Comparison of ENCODE assay signal across 9 cellular contexts in the genomic region with DNA sequence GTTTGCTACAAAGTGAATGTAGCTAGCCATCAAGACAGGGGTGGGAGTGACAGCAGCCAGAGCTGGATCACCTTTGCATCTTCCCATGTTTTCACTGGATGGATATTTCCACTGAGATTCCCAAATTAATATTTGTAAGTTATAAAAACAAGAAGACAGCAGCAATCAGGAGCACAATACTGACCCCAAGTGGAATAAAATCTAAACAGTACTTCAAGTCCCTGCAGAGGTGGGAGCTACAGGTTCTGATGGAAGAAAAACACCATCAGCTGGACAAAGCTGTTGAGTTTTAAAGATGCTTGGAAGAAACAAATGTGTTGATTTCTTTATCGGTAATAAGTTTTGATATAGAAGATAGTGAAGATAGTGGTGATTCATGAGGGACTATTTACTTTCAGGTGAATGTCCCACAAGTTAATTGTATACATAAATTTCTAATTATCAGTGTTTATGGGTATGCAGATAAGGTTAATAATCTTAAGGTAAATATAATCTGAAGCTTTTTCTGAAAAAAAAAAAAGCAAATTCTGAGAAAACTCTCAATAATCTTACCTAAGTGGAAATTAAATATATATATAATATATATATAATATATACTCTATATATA.
A peak's percentile ranks its signal among the peaks of the same experiment; 100 is the strongest.
DNase-seq lines count a peak whose midpoint lies in the region; ATAC-seq, FAIRE-seq and TF ChIP-seq lines count a peak whose summit lies in the region.
"Had no signal": no experiment of that assay in that cellular context is flagged by ENCODE, and none has a peak within 500 bp of the region (broad histone marks: within the 10 kb centered on the region; RNA-seq: fewer than 3 reads in every experiment).

No MANE protein-coding gene starts in this region.

- H3K27ac ChIP-seq in right cardiac atrium (ENCODE audit: low read length) (no peak overlapping the region), testis (no peak overlapping the region)

- ATAC-seq in Right ventricle myocardium inferior (peak; percentile 32), left cardiac atrium (no peak), SK-N-SH treated with all-trans-retinoic acid at 6 μM for 48 hours (peak; percentile 59), right cardiac atrium (peak; percentile 26 to 53), HG02973 (IDR thresholded peaks at IDR 0.05; ENCODE audit: unreplicated experiment) (no peak)

- H3K4me1 ChIP-seq in right cardiac atrium (ENCODE audit: control insufficient read depth, insufficient read depth, low read length): no peaks in the 10 kb centered on the region
- H3K4me1 ChIP-seq in testis: no peaks in the 10 kb centered on the region

- WGBS in right cardiac atrium: 34% methylated on average over 1 of the region's 1 CpG
- 63 to 84% methylated on average over 1 of the region's 1 CpG for WGBS in testis, 2 donors

- H3K4me3 ChIP-seq in right cardiac atrium (ENCODE audit: low read length) (no peak overlapping the region), testis (no peak overlapping the region)

- H3K9me3 ChIP-seq in right cardiac atrium (ENCODE audit: control insufficient read depth, low read length) (no peaks in the 10 kb centered on the region), testis (no peaks in the 10 kb centered on the region)

- no peak for DNase-seq in Right ventricle myocardium inferior (ENCODE audit: missing footprints)
- DNase-seq in left cardiac atrium: no peak
- DNase-seq in right cardiac atrium: no peak
- DNase-seq in testis: no peak
- no peak for DNase-seq in GM12892 (ENCODE audit: insufficient read length)
- no peak for DNase-seq in activated naive CD4-positive, alpha-beta T cell treated with Interleukin-2 at 50 U/mL for 16 hours
- DNase-seq: activated B cell treated with CpG ODN at 0.5 μM for 24 hours had no signal

- peak; percentile 9 to 20 (median 13) for TF ChIP-seq CTCF in testis (IDR thresholded peaks at IDR 0.05)

- no peaks in the 10 kb centered on the region for H3K36me3 ChIP-seq in testis (ENCODE audit: low read depth, missing control alignments)

- intact Hi-C loops in Right ventricle myocardium inferior (cut with DNase I) (loop anchor here (1.0 to 2.0 kb wide), 2 partner anchors 218 to 339 kb away; partner anchors contain the start of gene FAM13C), left cardiac atrium (cut with DNase I) (loop anchor here in 1 of 2 donors (2.0 kb wide), 1 partner anchor 340 kb away; no protein-coding TSS in a partner anchor), right cardiac atrium (cut with DNase I) (loop anchor here in 2 of 4 donors (5.0 kb wide), 1 partner anchor 338 kb away; no protein-coding TSS in a partner anchor), testis (cut with DNase I; ENCODE audit: low total_unique reads) (no loop called here)

- TF ChIP-seq POLR2A in testis (IDR thresholded peaks at IDR 0.05) (no peak), GM12892 (IDR thresholded peaks at IDR 0.05; ENCODE audit: low read depth, low read length) (no peak)

- no peaks in the 10 kb centered on the region for H3K27me3 ChIP-seq in right cardiac atrium (ENCODE audit: control insufficient read depth, insufficient read depth)
- H3K27me3 ChIP-seq in testis: no peaks in the 10 kb centered on the region

- FAIRE-seq in GM12892 (lab: Jason Lieb, UNC): no peak

TF ChIP-seq in SK-N-SH treated with all-trans-retinoic acid at 6 μM for 48 hours, 23 proteins besides CTCF, POLR2A, EP300 and RAD21:
- TF ChIP-seq ZNF70 (CRISPR knock-in tag; IDR thresholded peaks at IDR 0.05) (no peak), ZNF8 (CRISPR knock-in tag; IDR thresholded peaks at IDR 0.05) (no peak), ISL1 (CRISPR knock-in tag; IDR thresholded peaks at IDR 0.05) (no peak), ZFP3 (CRISPR knock-in tag; IDR thresholded peaks at IDR 0.05) (no peak), SNAI2 (CRISPR knock-in tag; IDR thresholded peaks at IDR 0.05) (no peak), PATZ1 (CRISPR knock-in tag; IDR thresholded peaks at IDR 0.05; ENCODE audit: borderline replicate concordance) (no peak), CREB5 (CRISPR knock-in tag; IDR thresholded peaks at IDR 0.05; ENCODE audit: low read depth) (no peak), GLIS3 (CRISPR knock-in tag; IDR thresholded peaks at IDR 0.05) (no peak), ZNF565 (CRISPR knock-in tag; conservative IDR thresholded peaks at IDR 0.05; ENCODE audit: low read depth) (no peak)
- TF ChIP-seq, protein P1, sequence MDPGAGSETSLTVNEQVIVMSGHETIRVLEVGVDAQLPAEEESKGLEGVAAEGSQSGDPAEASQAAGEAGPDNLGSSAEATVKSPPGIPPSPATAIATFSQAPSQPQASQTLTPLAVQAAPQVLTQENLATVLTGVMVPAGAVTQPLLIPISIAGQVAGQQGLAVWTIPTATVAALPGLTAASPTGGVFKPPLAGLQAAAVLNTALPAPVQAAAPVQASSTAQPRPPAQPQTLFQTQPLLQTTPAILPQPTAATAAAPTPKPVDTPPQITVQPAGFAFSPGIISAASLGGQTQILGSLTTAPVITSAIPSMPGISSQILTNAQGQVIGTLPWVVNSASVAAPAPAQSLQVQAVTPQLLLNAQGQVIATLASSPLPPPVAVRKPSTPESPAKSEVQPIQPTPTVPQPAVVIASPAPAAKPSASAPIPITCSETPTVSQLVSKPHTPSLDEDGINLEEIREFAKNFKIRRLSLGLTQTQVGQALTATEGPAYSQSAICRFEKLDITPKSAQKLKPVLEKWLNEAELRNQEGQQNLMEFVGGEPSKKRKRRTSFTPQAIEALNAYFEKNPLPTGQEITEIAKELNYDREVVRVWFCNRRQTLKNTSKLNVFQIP (CRISPR knock-in tag; IDR thresholded peaks at IDR 0.05; ENCODE audit: borderline replicate concordance, low read depth): no peak

Comparison
In these comparisons a context has a peak if more than half of its experiments do, and no peak if none do; other contexts are left out.
1. ATAC-seq: peak in Right ventricle myocardium inferior (single experiment), SK-N-SH treated with all-trans-retinoic acid at 6 μM for 48 hours (single experiment) and right cardiac atrium (2 of 2); none in left cardiac atrium (0 of 2) and HG02973 (single experiment).